In genomic region chr6:15897063-15897934, GRCh38 we compare ENCODE assay signal across 1 cellular context.
TF ChIP-seq lines count a peak whose summit lies in the region.

No MANE protein-coding gene starts in this region.

TF ChIP-seq in GM12878, 131 proteins besides CTCF, POLR2A, EP300 and RAD21 (continued from another document):
- TF ChIP-seq EZH2 (IDR thresholded peaks at IDR 0.05; ENCODE audit: borderline replicate concordance, control insufficient read depth, low read depth, low read length) (no peak), NFIC (IDR thresholded peaks at IDR 0.05; ENCODE audit: low read depth, low read length) (0 out of 2 replicates have a peak, but pooled peaks have one; percentile 15), SUPT20H (IDR thresholded peaks at IDR 0.05; ENCODE audit: borderline replicate concordance, control insufficient read depth, low read depth, low read length) (no peak), NR2F1 (conservative IDR thresholded peaks at IDR 0.05) (peak; percentile 95), RBBP5 (conservative IDR thresholded peaks at IDR 0.05) (no peak), CBFB (IDR thresholded peaks at IDR 0.05; ENCODE audit: low read depth) (no peak), YBX1 (IDR thresholded peaks at IDR 0.05) (no peak), HSF1 (IDR thresholded peaks at IDR 0.05; ENCODE audit: low read depth, low read length) (no peak), JUNB (IDR thresholded peaks at IDR 0.05) (no peak), IKZF1 (conservative IDR thresholded peaks at IDR 0.05) (peak; percentile 71; the same call in 1 of the 2 replicates), YY1 (IDR thresholded peaks at IDR 0.05; ENCODE audit: low read depth, low read length) (0 out of 2 replicates have a peak, but pooled peaks have one; percentile 14), TAF1 (IDR thresholded peaks at IDR 0.05; ENCODE audit: borderline replicate concordance, low read depth, low read length) (no peak), ATF2 (IDR thresholded peaks at IDR 0.05; ENCODE audit: low read length) (no peak; the same call in 1 of the 2 replicates), ZNF622 (IDR thresholded peaks at IDR 0.05) (no peak), HCFC1 (IDR thresholded peaks at IDR 0.05; ENCODE audit: low read length) (no peak), ZBED1 (IDR thresholded peaks at IDR 0.05; ENCODE audit: borderline replicate concordance) (no peak), ZNF207 (IDR thresholded peaks at IDR 0.05; ENCODE audit: borderline replicate concordance) (no peak), HDAC2 (IDR thresholded peaks at IDR 0.05) (no peak), MEF2B (IDR thresholded peaks at IDR 0.05; ENCODE audit: partially characterized antibody, poor library complexity, severe bottlenecking) (peak; percentile 13), NFYA (IDR thresholded peaks at IDR 0.05; ENCODE audit: borderline replicate concordance, low read depth, low read length) (no peak), TCF7 (IDR thresholded peaks at IDR 0.05; ENCODE audit: borderline replicate concordance) (no peak), STAT3 (IDR thresholded peaks at IDR 0.05; ENCODE audit: low read depth, low read length) (no peak), FOXK2 (IDR thresholded peaks at IDR 0.05) (no peak), DPF2 (IDR thresholded peaks at IDR 0.05) (peak; percentile 92), ZNF274 (IDR thresholded peaks at IDR 0.05; ENCODE audit: insufficient read depth, insufficient read length) (no peak), CHD4 (IDR thresholded peaks at IDR 0.05) (no peak), SRF (IDR thresholded peaks at IDR 0.05; ENCODE audit: low read depth in 2 of 2, low read length in 2 of 2) (no peak), FOXM1 (IDR thresholded peaks at IDR 0.05; ENCODE audit: low read depth, low read length) (no peak), SPI1 (IDR thresholded peaks at IDR 0.05; ENCODE audit: borderline replicate concordance, insufficient read depth, low read depth, low read length) (peak; percentile 89), RUNX3 (IDR thresholded peaks at IDR 0.05; ENCODE audit: low read length) (peak; percentile 21; the same call in 1 of the 2 replicates), E2F8 (IDR thresholded peaks at IDR 0.05; ENCODE audit: low read depth, partially characterized antibody) (no peak), ESRRA (IDR thresholded peaks at IDR 0.05; ENCODE audit: low read length) (no peak), SUZ12 (IDR thresholded peaks at IDR 0.05; ENCODE audit: unreplicated experiment) (no peak), SREBF1 (IDR thresholded peaks at IDR 0.05; ENCODE audit: low read length) (no peak), NR2C2 (IDR thresholded peaks at IDR 0.05; ENCODE audit: borderline replicate concordance, control insufficient read depth, insufficient read length, low read depth) (no peak)
- TF ChIP-seq, protein P1, sequence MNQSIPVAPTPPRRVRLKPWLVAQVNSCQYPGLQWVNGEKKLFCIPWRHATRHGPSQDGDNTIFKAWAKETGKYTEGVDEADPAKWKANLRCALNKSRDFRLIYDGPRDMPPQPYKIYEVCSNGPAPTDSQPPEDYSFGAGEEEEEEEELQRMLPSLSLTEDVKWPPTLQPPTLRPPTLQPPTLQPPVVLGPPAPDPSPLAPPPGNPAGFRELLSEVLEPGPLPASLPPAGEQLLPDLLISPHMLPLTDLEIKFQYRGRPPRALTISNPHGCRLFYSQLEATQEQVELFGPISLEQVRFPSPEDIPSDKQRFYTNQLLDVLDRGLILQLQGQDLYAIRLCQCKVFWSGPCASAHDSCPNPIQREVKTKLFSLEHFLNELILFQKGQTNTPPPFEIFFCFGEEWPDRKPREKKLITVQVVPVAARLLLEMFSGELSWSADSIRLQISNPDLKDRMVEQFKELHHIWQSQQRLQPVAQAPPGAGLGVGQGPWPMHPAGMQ (IDR thresholded peaks at IDR 0.05; ENCODE audit: borderline replicate concordance), result no peak
- TF ChIP-seq, protein P2, sequence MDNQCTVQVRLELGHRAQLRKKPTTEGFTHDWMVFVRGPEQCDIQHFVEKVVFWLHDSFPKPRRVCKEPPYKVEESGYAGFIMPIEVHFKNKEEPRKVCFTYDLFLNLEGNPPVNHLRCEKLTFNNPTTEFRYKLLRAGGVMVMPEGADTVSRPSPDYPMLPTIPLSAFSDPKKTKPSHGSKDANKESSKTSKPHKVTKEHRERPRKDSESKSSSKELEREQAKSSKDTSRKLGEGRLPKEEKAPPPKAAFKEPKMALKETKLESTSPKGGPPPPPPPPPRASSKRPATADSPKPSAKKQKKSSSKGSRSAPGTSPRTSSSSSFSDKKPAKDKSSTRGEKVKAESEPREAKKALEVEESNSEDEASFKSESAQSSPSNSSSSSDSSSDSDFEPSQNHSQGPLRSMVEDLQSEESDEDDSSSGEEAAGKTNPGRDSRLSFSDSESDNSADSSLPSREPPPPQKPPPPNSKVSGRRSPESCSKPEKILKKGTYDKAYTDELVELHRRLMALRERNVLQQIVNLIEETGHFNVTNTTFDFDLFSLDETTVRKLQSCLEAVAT (IDR thresholded peaks at IDR 0.05), result peak; percentile 72
- TF ChIP-seq, protein P3, sequence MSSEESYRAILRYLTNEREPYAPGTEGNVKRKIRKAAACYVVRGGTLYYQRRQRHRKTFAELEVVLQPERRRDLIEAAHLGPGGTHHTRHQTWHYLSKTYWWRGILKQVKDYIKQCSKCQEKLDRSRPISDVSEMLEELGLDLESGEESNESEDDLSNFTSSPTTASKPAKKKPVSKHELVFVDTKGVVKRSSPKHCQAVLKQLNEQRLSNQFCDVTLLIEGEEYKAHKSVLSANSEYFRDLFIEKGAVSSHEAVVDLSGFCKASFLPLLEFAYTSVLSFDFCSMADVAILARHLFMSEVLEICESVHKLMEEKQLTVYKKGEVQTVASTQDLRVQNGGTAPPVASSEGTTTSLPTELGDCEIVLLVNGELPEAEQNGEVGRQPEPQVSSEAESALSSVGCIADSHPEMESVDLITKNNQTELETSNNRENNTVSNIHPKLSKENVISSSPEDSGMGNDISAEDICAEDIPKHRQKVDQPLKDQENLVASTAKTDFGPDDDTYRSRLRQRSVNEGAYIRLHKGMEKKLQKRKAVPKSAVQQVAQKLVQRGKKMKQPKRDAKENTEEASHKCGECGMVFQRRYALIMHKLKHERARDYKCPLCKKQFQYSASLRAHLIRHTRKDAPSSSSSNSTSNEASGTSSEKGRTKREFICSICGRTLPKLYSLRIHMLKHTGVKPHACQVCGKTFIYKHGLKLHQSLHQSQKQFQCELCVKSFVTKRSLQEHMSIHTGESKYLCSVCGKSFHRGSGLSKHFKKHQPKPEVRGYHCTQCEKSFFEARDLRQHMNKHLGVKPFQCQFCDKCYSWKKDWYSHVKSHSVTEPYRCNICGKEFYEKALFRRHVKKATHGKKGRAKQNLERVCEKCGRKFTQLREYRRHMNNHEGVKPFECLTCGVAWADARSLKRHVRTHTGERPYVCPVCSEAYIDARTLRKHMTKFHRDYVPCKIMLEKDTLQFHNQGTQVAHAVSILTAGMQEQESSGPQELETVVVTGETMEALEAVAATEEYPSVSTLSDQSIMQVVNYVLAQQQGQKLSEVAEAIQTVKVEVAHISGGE (CRISPR knock-in tag; IDR thresholded peaks at IDR 0.05), result no peak
- TF ChIP-seq, protein P4, sequence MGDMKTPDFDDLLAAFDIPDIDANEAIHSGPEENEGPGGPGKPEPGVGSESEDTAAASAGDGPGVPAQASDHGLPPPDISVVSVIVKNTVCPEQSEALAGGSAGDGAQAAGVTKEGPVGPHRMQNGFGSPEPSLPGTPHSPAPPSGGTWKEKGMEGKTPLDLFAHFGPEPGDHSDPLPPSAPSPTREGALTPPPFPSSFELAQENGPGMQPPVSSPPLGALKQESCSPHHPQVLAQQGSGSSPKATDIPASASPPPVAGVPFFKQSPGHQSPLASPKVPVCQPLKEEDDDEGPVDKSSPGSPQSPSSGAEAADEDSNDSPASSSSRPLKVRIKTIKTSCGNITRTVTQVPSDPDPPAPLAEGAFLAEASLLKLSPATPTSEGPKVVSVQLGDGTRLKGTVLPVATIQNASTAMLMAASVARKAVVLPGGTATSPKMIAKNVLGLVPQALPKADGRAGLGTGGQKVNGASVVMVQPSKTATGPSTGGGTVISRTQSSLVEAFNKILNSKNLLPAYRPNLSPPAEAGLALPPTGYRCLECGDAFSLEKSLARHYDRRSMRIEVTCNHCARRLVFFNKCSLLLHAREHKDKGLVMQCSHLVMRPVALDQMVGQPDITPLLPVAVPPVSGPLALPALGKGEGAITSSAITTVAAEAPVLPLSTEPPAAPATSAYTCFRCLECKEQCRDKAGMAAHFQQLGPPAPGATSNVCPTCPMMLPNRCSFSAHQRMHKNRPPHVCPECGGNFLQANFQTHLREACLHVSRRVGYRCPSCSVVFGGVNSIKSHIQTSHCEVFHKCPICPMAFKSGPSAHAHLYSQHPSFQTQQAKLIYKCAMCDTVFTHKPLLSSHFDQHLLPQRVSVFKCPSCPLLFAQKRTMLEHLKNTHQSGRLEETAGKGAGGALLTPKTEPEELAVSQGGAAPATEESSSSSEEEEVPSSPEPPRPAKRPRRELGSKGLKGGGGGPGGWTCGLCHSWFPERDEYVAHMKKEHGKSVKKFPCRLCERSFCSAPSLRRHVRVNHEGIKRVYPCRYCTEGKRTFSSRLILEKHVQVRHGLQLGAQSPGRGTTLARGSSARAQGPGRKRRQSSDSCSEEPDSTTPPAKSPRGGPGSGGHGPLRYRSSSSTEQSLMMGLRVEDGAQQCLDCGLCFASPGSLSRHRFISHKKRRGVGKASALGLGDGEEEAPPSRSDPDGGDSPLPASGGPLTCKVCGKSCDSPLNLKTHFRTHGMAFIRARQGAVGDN (IDR thresholded peaks at IDR 0.05), result peak; percentile 76
- TF ChIP-seq, protein P5, sequence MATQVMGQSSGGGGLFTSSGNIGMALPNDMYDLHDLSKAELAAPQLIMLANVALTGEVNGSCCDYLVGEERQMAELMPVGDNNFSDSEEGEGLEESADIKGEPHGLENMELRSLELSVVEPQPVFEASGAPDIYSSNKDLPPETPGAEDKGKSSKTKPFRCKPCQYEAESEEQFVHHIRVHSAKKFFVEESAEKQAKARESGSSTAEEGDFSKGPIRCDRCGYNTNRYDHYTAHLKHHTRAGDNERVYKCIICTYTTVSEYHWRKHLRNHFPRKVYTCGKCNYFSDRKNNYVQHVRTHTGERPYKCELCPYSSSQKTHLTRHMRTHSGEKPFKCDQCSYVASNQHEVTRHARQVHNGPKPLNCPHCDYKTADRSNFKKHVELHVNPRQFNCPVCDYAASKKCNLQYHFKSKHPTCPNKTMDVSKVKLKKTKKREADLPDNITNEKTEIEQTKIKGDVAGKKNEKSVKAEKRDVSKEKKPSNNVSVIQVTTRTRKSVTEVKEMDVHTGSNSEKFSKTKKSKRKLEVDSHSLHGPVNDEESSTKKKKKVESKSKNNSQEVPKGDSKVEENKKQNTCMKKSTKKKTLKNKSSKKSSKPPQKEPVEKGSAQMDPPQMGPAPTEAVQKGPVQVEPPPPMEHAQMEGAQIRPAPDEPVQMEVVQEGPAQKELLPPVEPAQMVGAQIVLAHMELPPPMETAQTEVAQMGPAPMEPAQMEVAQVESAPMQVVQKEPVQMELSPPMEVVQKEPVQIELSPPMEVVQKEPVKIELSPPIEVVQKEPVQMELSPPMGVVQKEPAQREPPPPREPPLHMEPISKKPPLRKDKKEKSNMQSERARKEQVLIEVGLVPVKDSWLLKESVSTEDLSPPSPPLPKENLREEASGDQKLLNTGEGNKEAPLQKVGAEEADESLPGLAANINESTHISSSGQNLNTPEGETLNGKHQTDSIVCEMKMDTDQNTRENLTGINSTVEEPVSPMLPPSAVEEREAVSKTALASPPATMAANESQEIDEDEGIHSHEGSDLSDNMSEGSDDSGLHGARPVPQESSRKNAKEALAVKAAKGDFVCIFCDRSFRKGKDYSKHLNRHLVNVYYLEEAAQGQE (IDR thresholded peaks at IDR 0.05; ENCODE audit: low read depth, low read length), result no peak
- TF ChIP-seq, protein P6, sequence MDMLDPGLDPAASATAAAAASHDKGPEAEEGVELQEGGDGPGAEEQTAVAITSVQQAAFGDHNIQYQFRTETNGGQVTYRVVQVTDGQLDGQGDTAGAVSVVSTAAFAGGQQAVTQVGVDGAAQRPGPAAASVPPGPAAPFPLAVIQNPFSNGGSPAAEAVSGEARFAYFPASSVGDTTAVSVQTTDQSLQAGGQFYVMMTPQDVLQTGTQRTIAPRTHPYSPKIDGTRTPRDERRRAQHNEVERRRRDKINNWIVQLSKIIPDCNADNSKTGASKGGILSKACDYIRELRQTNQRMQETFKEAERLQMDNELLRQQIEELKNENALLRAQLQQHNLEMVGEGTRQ (IDR thresholded peaks at IDR 0.05; ENCODE audit: borderline replicate concordance, low read depth, low read length), result no peak; the same call in 1 of the 2 replicates
